In genomic region chr15:74391604-74392401, GRCh38 we compare ENCODE assay signal across 1 cellular context.
A peak's percentile ranks its signal among the peaks of the same experiment; 100 is the strongest.
TF ChIP-seq lines count a peak whose summit lies in the region.

No MANE protein-coding gene starts in this region.

TF ChIP-seq in K562, 482 proteins besides CTCF, POLR2A, EP300 and RAD21 (continues in another document):
- TF ChIP-seq ZNF146 (CRISPR knock-in tag; IDR thresholded peaks at IDR 0.05; ENCODE audit: unreplicated experiment) (no peak), DACH1 (IDR thresholded peaks at IDR 0.05; ENCODE audit: partially characterized antibody) (no peak), ESRRA (IDR thresholded peaks at IDR 0.05; ENCODE audit: borderline replicate concordance, low read depth) (no peak), EHMT2 (IDR thresholded peaks at IDR 0.05) (no peak), GABPB1 (CRISPR knock-in tag; IDR thresholded peaks at IDR 0.05) (no peak), PKNOX1 (IDR thresholded peaks at IDR 0.05) (peak; percentile 55), SRSF3 (IDR thresholded peaks at IDR 0.05; ENCODE audit: insufficient read depth, low read length) (no peak), BCOR (IDR thresholded peaks at IDR 0.05) (no peak), KAT2B (IDR thresholded peaks at IDR 0.05; ENCODE audit: low read depth, low read length) (no peak), CHD1 (IDR thresholded peaks at IDR 0.05; ENCODE audit: low read length) (no peak), ETV6 (IDR thresholded peaks at IDR 0.05; ENCODE audit: borderline replicate concordance in 1 of 2, low read depth in 2 of 2, low read length in 1 of 2) (no peak), ETV6 (CRISPR knock-in tag; IDR thresholded peaks at IDR 0.05; ENCODE audit: borderline replicate concordance) (0 out of 2 replicates have a peak, but pooled peaks have one; percentile 33), ZBTB11 (CRISPR knock-in tag; IDR thresholded peaks at IDR 0.05) (0 out of 6 replicates have a peak, but pooled peaks of 1 of the 3 experiments have one; percentile 18), CREB1 (IDR thresholded peaks at IDR 0.05) (no peak), CREB1 (CRISPR knock-in tag; IDR thresholded peaks at IDR 0.05) (no peak), EGR1 (conservative IDR thresholded peaks at IDR 0.05) (0 out of 2 replicates have a peak, but pooled peaks have one; percentile 11), ZNF584 (CRISPR knock-in tag; IDR thresholded peaks at IDR 0.05; ENCODE audit: low read depth) (no peak), HDGF (IDR thresholded peaks at IDR 0.05) (0 out of 2 replicates have a peak, but pooled peaks have one; percentile 52), FOXA3 (CRISPR knock-in tag; conservative IDR thresholded peaks at IDR 0.05 in 1 of 2, IDR thresholded peaks at IDR 0.05 in 1 of 2) (no peak), MAFG (tag; conservative IDR thresholded peaks at IDR 0.05) (no peak), RREB1 (CRISPR knock-in tag; IDR thresholded peaks at IDR 0.05) (0 out of 2 replicates have a peak, but pooled peaks have one; percentile 60), ZNF143 (CRISPR knock-in tag; IDR thresholded peaks at IDR 0.05) (no peak), ZFX (CRISPR knock-in tag; IDR thresholded peaks at IDR 0.05) (no peak), ZBTB33 (CRISPR knock-in tag; IDR thresholded peaks at IDR 0.05) (no peak), ETS2 (tag; IDR thresholded peaks at IDR 0.05; ENCODE audit: borderline replicate concordance, poor library complexity, severe bottlenecking) (no peak), ZC3H4 (CRISPR knock-in tag; IDR thresholded peaks at IDR 0.05; ENCODE audit: borderline replicate concordance) (no peak), TAF15 (IDR thresholded peaks at IDR 0.05; ENCODE audit: low read depth, low read length) (no peak), TCF3 (CRISPR knock-in tag; IDR thresholded peaks at IDR 0.05) (no peak), RBBP5 (IDR thresholded peaks at IDR 0.05; ENCODE audit: borderline replicate concordance, insufficient read depth, low read length, poor library complexity, severe bottlenecking) (no peak), MEIS2 (IDR thresholded peaks at IDR 0.05; ENCODE audit: partially characterized antibody) (peak; percentile 22), SPI1 (IDR thresholded peaks at IDR 0.05; ENCODE audit: borderline replicate concordance, low read depth, low read length) (peak; percentile 39; the same call in 1 of the 2 replicates), ZKSCAN1 (IDR thresholded peaks at IDR 0.05; ENCODE audit: low read depth, low read length) (no peak), ZNF407 (IDR thresholded peaks at IDR 0.05; ENCODE audit: low read depth) (no peak), TSHZ1 (CRISPR knock-in tag; IDR thresholded peaks at IDR 0.05) (no peak)
